ENCODE assay signal across 1 cellular context in the genomic region with DNA sequence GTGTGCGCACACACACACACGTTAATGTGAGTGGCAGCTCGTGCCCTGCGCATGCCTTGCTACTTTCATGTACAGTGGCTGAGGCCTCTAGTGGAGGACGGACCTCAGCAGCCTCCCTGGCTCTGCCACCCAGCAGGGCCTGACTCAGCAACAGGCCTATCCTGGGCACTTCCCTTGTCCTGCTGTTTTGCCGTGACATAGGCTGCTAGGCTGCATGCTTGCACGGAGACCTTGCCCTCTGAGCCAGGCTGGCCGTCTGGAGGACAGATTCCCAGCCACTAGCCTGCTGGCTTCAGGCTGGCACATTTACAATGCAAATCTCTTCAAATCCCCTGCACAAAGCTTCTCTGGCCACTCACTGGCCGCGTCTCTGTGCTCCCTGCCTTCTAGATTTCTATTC.
TF ChIP-seq lines count a peak whose summit lies in the region.

No MANE protein-coding gene starts in this region.

TF ChIP-seq in H1, 55 proteins besides CTCF, POLR2A, EP300 and RAD21:
- peak; percentile 88 for TF ChIP-seq BACH1 (IDR thresholded peaks at IDR 0.05; ENCODE audit: low read length)
- TF ChIP-seq CHD1 (IDR thresholded peaks at IDR 0.05; ENCODE audit: low read depth, low read length), result no peak
- TF ChIP-seq, protein P1, sequence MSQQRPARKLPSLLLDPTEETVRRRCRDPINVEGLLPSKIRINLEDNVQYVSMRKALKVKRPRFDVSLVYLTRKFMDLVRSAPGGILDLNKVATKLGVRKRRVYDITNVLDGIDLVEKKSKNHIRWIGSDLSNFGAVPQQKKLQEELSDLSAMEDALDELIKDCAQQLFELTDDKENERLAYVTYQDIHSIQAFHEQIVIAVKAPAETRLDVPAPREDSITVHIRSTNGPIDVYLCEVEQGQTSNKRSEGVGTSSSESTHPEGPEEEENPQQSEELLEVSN (IDR thresholded peaks at IDR 0.05), result 0 out of 2 replicates have a peak, but pooled peaks have one; percentile 17
- TF ChIP-seq TBP (IDR thresholded peaks at IDR 0.05; ENCODE audit: low read depth, low read length), result peak; percentile 27; the same call in 1 of the 2 replicates
- no peak for TF ChIP-seq SP1 (IDR thresholded peaks at IDR 0.05; ENCODE audit: low read depth, low read length)
- TF ChIP-seq RFX5 (IDR thresholded peaks at IDR 0.05; ENCODE audit: borderline replicate concordance, low read depth, low read length), result no peak
- TF ChIP-seq MAFK (IDR thresholded peaks at IDR 0.05; ENCODE audit: low read depth, low read length), result peak; percentile 84; the same call in 1 of the 2 replicates
- 0 out of 4 replicates have a peak, but pooled peaks of 1 of the 2 experiments have one; percentile 35 for TF ChIP-seq SIN3A (conservative IDR thresholded peaks at IDR 0.05 in 1 of 2, IDR thresholded peaks at IDR 0.05 in 1 of 2; ENCODE audit: low read depth in 1 of 2, low read length in 2 of 2)
- TF ChIP-seq CREB1 (IDR thresholded peaks at IDR 0.05), result 0 out of 2 replicates have a peak, but pooled peaks have one; percentile 27
- TF ChIP-seq, protein P2, sequence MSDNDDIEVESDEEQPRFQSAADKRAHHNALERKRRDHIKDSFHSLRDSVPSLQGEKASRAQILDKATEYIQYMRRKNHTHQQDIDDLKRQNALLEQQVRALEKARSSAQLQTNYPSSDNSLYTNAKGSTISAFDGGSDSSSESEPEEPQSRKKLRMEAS (IDR thresholded peaks at IDR 0.05), result peak; percentile 75
- TF ChIP-seq TEAD4 (IDR thresholded peaks at IDR 0.05; ENCODE audit: low read depth, low read length), result peak; percentile 65
- TF ChIP-seq POLR2AphosphoS5 (IDR thresholded peaks at IDR 0.05; ENCODE audit: low read depth, low read length), result peak; percentile 45; the same call in 1 of the 2 replicates
